ENCODE assay signal across 8 cellular contexts in the genomic region with DNA sequence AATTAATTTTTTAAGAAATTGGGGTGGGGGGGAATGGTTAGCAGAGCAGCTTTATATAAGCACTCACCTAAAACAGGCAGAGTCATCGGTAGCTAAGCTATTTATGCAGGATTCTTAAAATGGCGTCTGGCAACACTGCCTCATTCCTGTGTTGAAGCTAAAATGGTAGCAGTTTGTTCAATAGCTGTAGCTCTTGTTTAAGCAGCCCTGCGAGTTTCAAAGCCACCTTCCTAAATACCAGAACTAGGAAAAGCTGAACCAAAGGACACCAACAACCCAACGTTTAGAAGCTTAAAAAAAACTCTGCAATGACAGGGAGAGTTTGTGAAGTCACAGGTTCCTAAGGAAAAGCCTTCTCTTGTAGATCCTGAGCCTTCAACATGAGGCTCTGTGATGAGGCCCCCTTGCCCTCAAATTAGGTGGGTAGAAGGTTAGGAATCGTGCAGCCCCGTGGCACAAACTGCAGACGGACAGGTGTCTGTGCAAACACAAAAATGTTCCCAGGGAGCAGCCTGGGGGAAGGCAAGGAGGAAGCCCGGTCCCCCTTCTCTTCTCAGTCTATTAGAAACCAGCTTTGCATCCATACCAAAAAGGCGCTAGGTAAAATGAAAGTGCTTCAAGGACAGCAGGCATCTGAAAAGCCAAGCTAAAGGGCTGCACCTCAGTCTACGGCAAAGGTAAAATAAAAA. TPM values are rescaled to one million over a fixed set of nuclear protein-coding genes. Genes with fewer than 3 reads are reported as not detected.
DNase-seq lines count a peak whose midpoint lies in the region; ATAC-seq and TF ChIP-seq lines count a peak whose summit lies in the region.

No MANE protein-coding gene starts in this region.

- H3K4me3 ChIP-seq in choroid plexus epithelial cell (ENCODE audit: low read depth, low read length) (peak overlapping the region; percentile 55), muscle layer of duodenum (ENCODE audit: low read depth in 1 of 2, low read length in 2 of 2) (peak overlapping the region; percentile 43 to 56)

- no peaks in the 10 kb centered on the region for H3K27me3 Mint-ChIP-seq in chondrocyte (ENCODE audit: low read depth)

- peaks cover 0 to 7% of the 10 kb centered on the region in 2 donors for H3K36me3 ChIP-seq in muscle layer of duodenum (ENCODE audit: control insufficient read depth in 1 of 2, insufficient read depth in 2 of 2, low read length in 2 of 2)

- no peak for ATAC-seq in GM18861 (IDR thresholded peaks at IDR 0.05; ENCODE audit: unreplicated experiment)

- peaks cover 2% of the 10 kb centered on the region for H3K36me3 Mint-ChIP-seq in chondrocyte (ENCODE audit: low read depth)

- H3K9me3 Mint-ChIP-seq in chondrocyte (ENCODE audit: low read depth), result no peaks in the 10 kb centered on the region

- H3K4me1 Mint-ChIP-seq in chondrocyte (ENCODE audit: low read depth), result no peaks in the 10 kb centered on the region

- H3K4me1 ChIP-seq in muscle layer of duodenum (ENCODE audit: control insufficient read depth in 1 of 2, insufficient read depth in 2 of 2, low read length in 2 of 2), result peaks cover 76 to 80% of the 10 kb centered on the region in 2 donors

- no peak overlapping the region for H3K27ac Mint-ChIP-seq in chondrocyte (ENCODE audit: unreplicated experiment)

- DNase-seq in DMS79 (lab: John Stamatoyannopoulos, UW) (peak; percentile 27), NCI-H2196 treated with DMSO at 0.1 percent for 48 hours (lab: John Stamatoyannopoulos, UW; ENCODE audit: unreplicated experiment) (peak; percentile 50), choroid plexus epithelial cell (ENCODE audit: low read depth) (no peak), NCI-H187 treated with DMSO at 0.1 percent for 48 hours (lab: John Stamatoyannopoulos, UW) (no peak), GM19240 (ENCODE audit: insufficient read length, low spot score) (no peak), chondrocyte (ENCODE audit: low spot score) (no peak)

- peak overlapping the region; percentile 98 for H3K27ac ChIP-seq in muscle layer of duodenum (ENCODE audit: low read length)

- H3K4me3 Mint-ChIP-seq in chondrocyte (ENCODE audit: unreplicated experiment), result no peak overlapping the region

- H3K27me3 ChIP-seq in muscle layer of duodenum (ENCODE audit: low read depth, low read length), result no peaks in the 10 kb centered on the region

- no peak for TF ChIP-seq CTCF in choroid plexus epithelial cell (conservative IDR thresholded peaks at IDR 0.05; ENCODE audit: low read depth, low read length)
- no peak for TF ChIP-seq CTCF in chondrocyte (IDR thresholded peaks at IDR 0.05)

- H3K9me3 ChIP-seq in muscle layer of duodenum (ENCODE audit: control insufficient read depth in 1 of 2, low read length in 2 of 2), result no peaks in the 10 kb centered on the region

RNA-seq across cellular contexts. Expression of a gene that starts 4.7 kb away (rescaled TPM):
- 31.9 to 35.0 TPM (median 33.8 TPM) in 3 replicates for total RNA-seq in chondrocyte

Comparison
In these comparisons a context has a peak if more than half of its experiments do, and no peak if none do; other contexts are left out.
1. DNase-seq: peak in DMS79 (single experiment) and NCI-H2196 treated with DMSO at 0.1 percent for 48 hours (single experiment); none in choroid plexus epithelial cell (single experiment), NCI-H187 treated with DMSO at 0.1 percent for 48 hours (single experiment), GM19240 (single experiment) and chondrocyte (single experiment).